Comparison of ENCODE assay signal across 4 cellular contexts in the genomic region with DNA sequence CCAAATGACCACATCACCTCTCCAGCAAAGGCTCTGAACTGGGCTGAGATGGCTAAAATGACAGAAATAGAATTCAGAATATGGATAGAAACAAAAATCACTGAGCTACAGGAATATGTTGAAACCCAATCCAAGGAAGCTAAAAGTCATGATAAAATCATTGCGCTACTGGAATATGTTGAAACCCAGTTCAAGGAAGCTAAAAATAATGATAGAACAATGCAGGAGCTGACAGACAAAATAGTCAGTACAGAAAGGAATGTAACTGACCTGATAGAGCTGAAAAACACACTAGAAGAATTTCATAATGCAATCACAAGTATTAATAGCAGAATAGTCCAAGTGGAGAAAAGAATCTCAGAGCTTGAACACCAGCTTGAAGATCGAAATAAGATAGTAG.
"Had no signal": no experiment of that assay in that cellular context is flagged by ENCODE, and none has a peak within 500 bp of the region (broad histone marks: within the 10 kb centered on the region; RNA-seq: fewer than 3 reads in every experiment).

No MANE protein-coding gene starts in this region.

- H2AFZ ChIP-seq: GM23338 had no signal

- H3K4me2 ChIP-seq: GM23338 had no signal

- H3K4me3 ChIP-seq: GM23338 had no signal

- DNase-seq: H9, HCEC 1CT, IMR-90 had no signal
